ENCODE assay signal across 21 cellular contexts in genomic region chr22:42203609-42204008, GRCh38.
DNase-seq lines count a peak whose midpoint lies in the region; ATAC-seq and TF ChIP-seq lines count a peak whose summit lies in the region.
"Had no signal": no experiment of that assay in that cellular context is flagged by ENCODE, and none has a peak within 500 bp of the region (broad histone marks: within the 10 kb centered on the region; RNA-seq: fewer than 3 reads in every experiment).

No MANE protein-coding gene starts in this region.

- H3K27me3 Mint-ChIP-seq in activated naive CD4-positive, alpha-beta T cell treated with anti-CD3 and anti-CD28 coated beads, Interleukin-2, amount 50 U/mL, for 24 hours, result no peaks in the 10 kb centered on the region
- H3K27me3 Mint-ChIP-seq in activated naive CD4-positive, alpha-beta T cell treated with anti-CD3 and anti-CD28 coated beads for 36 hours (ENCODE audit: low read depth), result no peaks in the 10 kb centered on the region
- no peaks in the 10 kb centered on the region for H3K27me3 Mint-ChIP-seq in dendritic cell treated with granulocyte-macrophage colony-stimulating factor and Interleukin-4, amounts not matched to agents 40 ng/mL and 50 ng/mL, for 4 days
- no peaks in the 10 kb centered on the region for H3K27me3 Mint-ChIP-seq in natural killer cell (ENCODE audit: low read depth in 2 of 2)
- no peaks in the 10 kb centered on the region for H3K27me3 Mint-ChIP-seq in neural progenitor cell (ENCODE audit: insufficient read depth, low read depth)
- H3K27me3 Mint-ChIP-seq: stimulated activated naive CD8-positive, alpha-beta T cell treated with anti-CD3 and anti-CD28 coated beads, Interleukin-15, amount 100 ng/mL, for 72 hours had no signal

- TF ChIP-seq CTCF in HEK293 (tag by site-specific recombination; IDR thresholded peaks at IDR 0.05), result no peak
- no peak for TF ChIP-seq CTCF in natural killer cell (IDR thresholded peaks at IDR 0.05)
- TF ChIP-seq CTCF in neural progenitor cell (IDR thresholded peaks at IDR 0.05), result no peak

- CTCF ChIA-PET in activated naive CD4-positive, alpha-beta T cell treated with anti-CD3 and anti-CD28 coated beads for 36 hours (lab: Charles Lee), result no interaction called here
- CTCF ChIA-PET in HEK293 (lab: Yijun Ruan, JAX), result no interaction called here

- no peaks in the 10 kb centered on the region for H3K27me3 ChIP-seq in neural progenitor cell
- H3K27me3 ChIP-seq: SJSA1, spleen, tibial artery had no signal

- H3K9me3 ChIP-seq in HEK293 (ENCODE audit: control insufficient read depth, insufficient read depth, low read depth, low read length) (no peaks in the 10 kb centered on the region), neural progenitor cell (ENCODE audit: low read depth) (no peaks in the 10 kb centered on the region)
- H3K9me3 ChIP-seq: SJSA1, spleen, tibial artery had no signal

- no peak overlapping the region for H3K9ac ChIP-seq in neural progenitor cell

- POLR2A ChIA-PET in HEK293 (lab: Yijun Ruan, JAX), result no interaction called here

- no peak overlapping the region for H3K27ac Mint-ChIP-seq in activated naive CD4-positive, alpha-beta T cell treated with anti-CD3 and anti-CD28 coated beads, Interleukin-2, amount 50 U/mL, for 24 hours
- no peak overlapping the region for H3K27ac Mint-ChIP-seq in activated naive CD4-positive, alpha-beta T cell treated with anti-CD3 and anti-CD28 coated beads for 36 hours
- H3K27ac Mint-ChIP-seq in dendritic cell treated with granulocyte-macrophage colony-stimulating factor and Interleukin-4, amounts not matched to agents 40 ng/mL and 50 ng/mL, for 4 days, result peak overlapping the region; percentile 44
- H3K27ac Mint-ChIP-seq in natural killer cell, result peak overlapping the region; percentile 89 to 92
- no peak overlapping the region for H3K27ac Mint-ChIP-seq in neural progenitor cell

- H3K36me3 Mint-ChIP-seq in activated naive CD4-positive, alpha-beta T cell treated with anti-CD3 and anti-CD28 coated beads, Interleukin-2, amount 50 U/mL, for 24 hours, result peaks cover 22% of the 10 kb centered on the region
- peaks cover 35% of the 10 kb centered on the region for H3K36me3 Mint-ChIP-seq in activated naive CD4-positive, alpha-beta T cell treated with anti-CD3 and anti-CD28 coated beads for 36 hours (ENCODE audit: low read depth)
- H3K36me3 Mint-ChIP-seq in dendritic cell treated with granulocyte-macrophage colony-stimulating factor and Interleukin-4, amounts not matched to agents 40 ng/mL and 50 ng/mL, for 4 days (ENCODE audit: low read depth), result peaks cover 53% of the 10 kb centered on the region
- H3K36me3 Mint-ChIP-seq in natural killer cell (no peaks in the 10 kb centered on the region), neural progenitor cell (peaks cover 38% of the 10 kb centered on the region)

- peaks cover 78% of the 10 kb centered on the region for H3K4me1 Mint-ChIP-seq in activated naive CD4-positive, alpha-beta T cell treated with anti-CD3 and anti-CD28 coated beads, Interleukin-2, amount 50 U/mL, for 24 hours
- peaks cover 57% of the 10 kb centered on the region for H3K4me1 Mint-ChIP-seq in activated naive CD4-positive, alpha-beta T cell treated with anti-CD3 and anti-CD28 coated beads for 36 hours (ENCODE audit: low read depth)
- H3K4me1 Mint-ChIP-seq in dendritic cell treated with granulocyte-macrophage colony-stimulating factor and Interleukin-4, amounts not matched to agents 40 ng/mL and 50 ng/mL, for 4 days (ENCODE audit: low read depth), result peaks cover 43% of the 10 kb centered on the region
- H3K4me1 Mint-ChIP-seq in natural killer cell (peaks cover 51 to 58% of the 10 kb centered on the region in 2 donors), neural progenitor cell (no peaks in the 10 kb centered on the region)

- H3K27ac ChIP-seq in HEK293 (ENCODE audit: extremely low read depth, low read depth, low read length), result no peak overlapping the region
- H3K27ac ChIP-seq in neural progenitor cell, result no peak overlapping the region
- H3K27ac ChIP-seq: C4-2B, SJSA1, tibial artery, WERI-Rb-1 had no signal

- H3F3A ChIP-seq in neural progenitor cell (ENCODE audit: low read depth), result no peaks in the 10 kb centered on the region

- H3K4me3 Mint-ChIP-seq in activated naive CD4-positive, alpha-beta T cell treated with anti-CD3 and anti-CD28 coated beads, Interleukin-2, amount 50 U/mL, for 24 hours, result peak overlapping the region; percentile 1
- H3K4me3 Mint-ChIP-seq in activated naive CD4-positive, alpha-beta T cell treated with anti-CD3 and anti-CD28 coated beads for 36 hours, result no peak overlapping the region
- H3K4me3 Mint-ChIP-seq in dendritic cell treated with granulocyte-macrophage colony-stimulating factor and Interleukin-4, amounts not matched to agents 40 ng/mL and 50 ng/mL, for 4 days, result no peak overlapping the region
- peak overlapping the region; percentile 13 for H3K4me3 Mint-ChIP-seq in natural killer cell
- no peak overlapping the region for H3K4me3 Mint-ChIP-seq in neural progenitor cell
- H3K4me3 Mint-ChIP-seq: stimulated activated naive CD8-positive, alpha-beta T cell treated with anti-CD3 and anti-CD28 coated beads, Interleukin-15, amount 100 ng/mL, for 72 hours had no signal

- no peaks in the 10 kb centered on the region; the same call in 1 of the 2 replicates for H3K4me1 ChIP-seq in HEK293 (ENCODE audit: control insufficient read depth, insufficient read depth, low read length)
- no peaks in the 10 kb centered on the region for H3K4me1 ChIP-seq in neural progenitor cell
- H3K4me1 ChIP-seq: SJSA1 had no signal

- no peak overlapping the region for H2AFZ ChIP-seq in neural progenitor cell (replicated peaks)

- H3K4me3 ChIP-seq in HEK293 (ENCODE audit: low read depth, low read length), result no peak overlapping the region
- H3K4me3 ChIP-seq in neural progenitor cell, result no peak overlapping the region
- H3K4me3 ChIP-seq: lung, SJSA1, spleen, tibial artery had no signal

- no peak overlapping the region for H3K4me2 ChIP-seq in neural progenitor cell

- H3K79me2 ChIP-seq in neural progenitor cell (ENCODE audit: low read depth), result peaks cover 98% of the 10 kb centered on the region

- intact Hi-C loops in activated naive CD4-positive, alpha-beta T cell treated with anti-CD3 and anti-CD28 coated beads for 36 hours (cut with micrococcal nuclease), result no loop called here
- intact Hi-C loops in dendritic cell treated with granulocyte-macrophage colony-stimulating factor and Interleukin-4, amounts not matched to agents 40 ng/mL and 50 ng/mL, for 4 days (cut with micrococcal nuclease), result no loop called here
- intact Hi-C loops in natural killer cell (cut with micrococcal nuclease), result loop anchor here (10.0 kb wide), 1 partner anchor 109 kb away; the partner anchor contains the start of gene NDUFA6

- DNase-seq in activated naive CD4-positive, alpha-beta T cell treated with anti-CD3 and anti-CD28 coated beads for 36 hours, result no peak
- DNase-seq in natural killer cell, result no peak
- no peak for DNase-seq in midbrain (lab: John Stamatoyannopoulos, UW)
- no peak for DNase-seq in hippocampal formation (lab: John Stamatoyannopoulos, UW)
- no peak for DNase-seq in neural progenitor cell (ENCODE audit: low spot score)
- DNase-seq: activated gamma-delta T cell; DMS153; kidney glomerular epithelial cell; NCI-H1694 treated with DMSO at 0.1 percent for 48 hours; NCI-H526 treated with DMSO at 0.1 percent for 48 hours; spleen; stimulated activated CD4-positive, alpha-beta T cell treated with anti-CD3 and anti-CD28 coated beads, Interleukin-4, amount 100 ng/mL, for 1 hour; stimulated activated naive CD8-positive, alpha-beta T cell treated with anti-CD3 and anti-CD28 coated beads, Interleukin-15, amount 100 ng/mL, for 72 hours; tibial artery; WERI-Rb-1 had no signal

- peaks cover 74% of the 10 kb centered on the region for H4K20me1 ChIP-seq in neural progenitor cell (ENCODE audit: low read depth)

- H3K36me3 ChIP-seq in HEK293 (ENCODE audit: control insufficient read depth in 2 of 2, insufficient read depth in 1 of 2, low read length in 2 of 2) (peaks cover 6 to 24% of the 10 kb centered on the region in 2 experiments; a peak in 2 of 3 replicates), neural progenitor cell (no peaks in the 10 kb centered on the region)

- ATAC-seq in natural killer cell, result no peak
- ATAC-seq: stimulated activated naive CD8-positive, alpha-beta T cell treated with anti-CD3 and anti-CD28 coated beads, Interleukin-15, amount 100 ng/mL, for 72 hours had no signal

- H3K9me3 Mint-ChIP-seq in activated naive CD4-positive, alpha-beta T cell treated with anti-CD3 and anti-CD28 coated beads, Interleukin-2, amount 50 U/mL, for 24 hours, result no peaks in the 10 kb centered on the region
- no peaks in the 10 kb centered on the region for H3K9me3 Mint-ChIP-seq in activated naive CD4-positive, alpha-beta T cell treated with anti-CD3 and anti-CD28 coated beads for 36 hours
- H3K9me3 Mint-ChIP-seq in dendritic cell treated with granulocyte-macrophage colony-stimulating factor and Interleukin-4, amounts not matched to agents 40 ng/mL and 50 ng/mL, for 4 days, result no peaks in the 10 kb centered on the region
- no peaks in the 10 kb centered on the region for H3K9me3 Mint-ChIP-seq in natural killer cell
- H3K9me3 Mint-ChIP-seq in neural progenitor cell, result peaks cover 8% of the 10 kb centered on the region
- H3K9me3 Mint-ChIP-seq: stimulated activated naive CD8-positive, alpha-beta T cell treated with anti-CD3 and anti-CD28 coated beads, Interleukin-15, amount 100 ng/mL, for 72 hours had no signal

TF ChIP-seq in HEK293, 187 proteins besides CTCF, POLR2A, EP300 and RAD21:
- peak; percentile 75 for TF ChIP-seq PRDM1 (tag by site-specific recombination; IDR thresholded peaks at IDR 0.05)
- TF ChIP-seq RBAK (tag by site-specific recombination; IDR thresholded peaks at IDR 0.05), result no peak
- TF ChIP-seq ZNF785 (tag by site-specific recombination; IDR thresholded peaks at IDR 0.05), result no peak
- TF ChIP-seq ZNF555 (tag by site-specific recombination; conservative IDR thresholded peaks at IDR 0.05), result no peak

Comparison
In these comparisons a context has a peak if more than half of its experiments do, and no peak if none do; other contexts are left out.
1. H3K4me3 Mint-ChIP-seq: peak in activated naive CD4-positive, alpha-beta T cell treated with anti-CD3 and anti-CD28 coated beads, Interleukin-2, amount 50 U/mL, for 24 hours (single experiment) and natural killer cell (single experiment); none in activated naive CD4-positive, alpha-beta T cell treated with anti-CD3 and anti-CD28 coated beads for 36 hours (single experiment), dendritic cell treated with granulocyte-macrophage colony-stimulating factor and Interleukin-4, amounts not matched to agents 40 ng/mL and 50 ng/mL, for 4 days (single experiment) and neural progenitor cell (single experiment).
2. H3K27ac Mint-ChIP-seq: peak in dendritic cell treated with granulocyte-macrophage colony-stimulating factor and Interleukin-4, amounts not matched to agents 40 ng/mL and 50 ng/mL, for 4 days (single experiment) and natural killer cell (2 of 2); none in activated naive CD4-positive, alpha-beta T cell treated with anti-CD3 and anti-CD28 coated beads, Interleukin-2, amount 50 U/mL, for 24 hours (single experiment), activated naive CD4-positive, alpha-beta T cell treated with anti-CD3 and anti-CD28 coated beads for 36 hours (single experiment) and neural progenitor cell (single experiment).